27 cellular contexts compared by ENCODE assay signal in the genomic region with DNA sequence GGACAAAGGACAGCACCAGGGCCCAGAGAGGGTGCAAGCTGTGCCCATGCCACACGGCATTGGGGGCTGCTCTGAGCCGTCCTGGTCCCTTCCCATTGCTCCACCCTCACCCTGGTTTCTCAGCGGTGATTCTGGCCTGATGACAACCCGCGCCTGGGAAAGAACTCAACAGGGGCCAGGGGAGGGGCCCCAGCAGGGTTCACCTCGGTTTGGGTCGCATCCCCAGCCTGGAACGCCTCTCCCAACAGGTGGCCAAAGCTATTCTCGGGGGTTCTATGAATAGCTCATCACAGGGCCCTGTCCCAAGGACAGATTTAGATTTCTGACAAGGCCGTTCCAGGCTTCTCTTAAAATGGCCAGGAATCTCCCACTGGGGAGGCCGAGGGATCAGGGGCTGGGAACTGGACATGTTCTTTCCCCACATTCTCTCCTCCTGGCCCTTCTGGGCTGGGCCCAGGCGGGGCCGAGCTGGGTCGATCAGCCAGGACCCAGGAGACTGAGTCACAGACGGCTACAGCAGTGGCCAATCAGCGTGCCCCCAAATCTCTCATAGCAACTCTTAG. TPM values are rescaled to one million over a fixed set of nuclear protein-coding genes. Genes with fewer than 3 reads are reported as not detected.
DNase-seq lines count a peak whose midpoint lies in the region; ATAC-seq, FAIRE-seq and TF ChIP-seq lines count a peak whose summit lies in the region.
"Had no signal": no experiment of that assay in that cellular context is flagged by ENCODE, and none has a peak within 500 bp of the region (broad histone marks: within the 10 kb centered on the region; RNA-seq: fewer than 3 reads in every experiment).

No MANE protein-coding gene starts in this region.

- H2AFZ ChIP-seq in H9 (ENCODE audit: low read length) = no peak overlapping the region
- H2AFZ ChIP-seq in H1 (ENCODE audit: low read length) = no peak overlapping the region

- H2BK15ac ChIP-seq in H9 (ENCODE audit: low read depth, low read length) (no peak overlapping the region), H1 (ENCODE audit: low read length) (no peak overlapping the region; the same call in 1 of the 2 replicates)

- no peak overlapping the region for H4K8ac ChIP-seq in H9 (replicated peaks; ENCODE audit: insufficient read length, low read depth, low read length)
- H4K8ac ChIP-seq in H1 (ENCODE audit: extremely low read depth, insufficient read depth, low read length) = no peak overlapping the region

- TF ChIP-seq RAD21 in H1 (IDR thresholded peaks at IDR 0.05 in 1 of 2, conservative IDR thresholded peaks at IDR 0.05 in 1 of 2; ENCODE audit: low read depth in 2 of 2, low read length in 2 of 2) = no peak

- TF ChIP-seq CTCF in H9 (conservative IDR thresholded peaks at IDR 0.05) (no peak), H1 (IDR thresholded peaks at IDR 0.05; ENCODE audit: control extremely low read depth in 1 of 3, insufficient read depth in 1 of 3, low read depth in 1 of 3, low read length in 3 of 3) (no peak)

- ATAC-seq in right cardiac atrium (peak; percentile 65 to 80), sciatic nerve (peak; percentile 56), HG02642 (IDR thresholded peaks at IDR 0.05; ENCODE audit: poor library complexity, unreplicated experiment) (no peak), GM21515 (IDR thresholded peaks at IDR 0.05; ENCODE audit: unreplicated experiment) (no peak)
- ATAC-seq: esophagus mucosa; stimulated activated naive CD8-positive, alpha-beta T cell treated with anti-CD3 and anti-CD28 coated beads, Interleukin-15, amount 100 ng/mL, for 72 hours had no signal

- H3K9ac ChIP-seq in H9 (ENCODE audit: extremely low read depth, insufficient read length, low read length) (no peak overlapping the region), H1 (replicated peaks in 1 of 4; ENCODE audit: extremely low read depth in 1 of 4, low read depth in 3 of 4, low read length in 3 of 4) (no peak overlapping the region)
- H3K9ac ChIP-seq: KMS-11 had no signal

- H3K27ac Mint-ChIP-seq in H9 = no peak overlapping the region
- H3K27ac Mint-ChIP-seq: activated CD4-positive, alpha-beta memory T cell treated with anti-CD3 and anti-CD28 coated beads for 36 hours; mesothelial cell of epicardium; stimulated activated naive CD8-positive, alpha-beta T cell treated with anti-CD3 and anti-CD28 coated beads, Interleukin-15, amount 100 ng/mL, for 72 hours had no signal

- no CpG with 5 or more reads among the region's 16 CpGs for WGBS in H9 (ENCODE audit: extremely low coverage, insufficient read length, low lambda C conversion rate)
- 80% methylated on average over 16 of the region's 16 CpGs; no CpG with 5 or more reads in 1 of the 2 experiments for WGBS in H1 (ENCODE audit: extremely low coverage in 1 of 2, insufficient coverage in 1 of 2, insufficient read length in 1 of 2, insufficient replicate concordance in 2 of 2, low coverage in 1 of 2, low lambda C conversion rate in 2 of 2, missing lambda C conversion rate in 1 of 2), 2 experiments
- WGBS in right cardiac atrium = 45% methylated on average over 16 of the region's 16 CpGs

- no peaks in the 10 kb centered on the region for H4K20me1 ChIP-seq in H9 (ENCODE audit: control insufficient read depth, insufficient read depth, insufficient read length)
- H4K20me1 ChIP-seq in H1 (replicated peaks in 1 of 2; ENCODE audit: control insufficient read depth in 1 of 2, insufficient read depth in 2 of 2, low read length in 2 of 2) = no peaks in the 10 kb centered on the region

- H3K27ac ChIP-seq in H9 (ENCODE audit: insufficient read length, low read depth, low read length) = no peak overlapping the region
- H3K27ac ChIP-seq in H1 (ENCODE audit: low read depth, low read length) = no peak overlapping the region
- peak overlapping the region; percentile 92 for H3K27ac ChIP-seq in right cardiac atrium (ENCODE audit: low read length)
- H3K27ac ChIP-seq: KMS-11 had no signal

- H2AK5ac ChIP-seq in H9 (ENCODE audit: insufficient read length, low read length) (no peak overlapping the region), H1 (ENCODE audit: low read depth, low read length) (no peak overlapping the region)

- H2BK120ac ChIP-seq in H9 (ENCODE audit: low read depth, low read length, poor library complexity, severe bottlenecking) (no peak overlapping the region), H1 (replicated peaks; ENCODE audit: low read depth, low read length) (no peak overlapping the region)

- no peak overlapping the region for H3K56ac ChIP-seq in H9 (ENCODE audit: insufficient read length, low read depth, low read length)
- H3K56ac ChIP-seq in H1 (replicated peaks; ENCODE audit: insufficient read length, low read depth, low read length) = no peak overlapping the region

- H3K4me1 ChIP-seq in H9 (ENCODE audit: insufficient read depth, low read length) = no peaks in the 10 kb centered on the region
- H3K4me1 ChIP-seq in H1 (replicated peaks in 1 of 4; ENCODE audit: control insufficient read depth in 3 of 4, insufficient read depth in 4 of 4, low read length in 3 of 4) = peaks cover 4 to 12% (median 8%) of the 10 kb centered on the region in 4 experiments
- peaks cover 7% of the 10 kb centered on the region for H3K4me1 ChIP-seq in right cardiac atrium (ENCODE audit: control insufficient read depth, insufficient read depth, low read length)

- H3K4ac ChIP-seq in H9 (ENCODE audit: low read depth, low read length) (no peak overlapping the region), H1 (replicated peaks; ENCODE audit: insufficient read length, low read depth, low read length) (no peak overlapping the region)

- H3K9me3 ChIP-seq in H9 (ENCODE audit: control insufficient read depth, low read depth, low read length) (no peaks in the 10 kb centered on the region), H1 (ENCODE audit: insufficient read depth in 2 of 2, low read depth in 1 of 2, low read length in 1 of 2) (no peaks in the 10 kb centered on the region), right cardiac atrium (ENCODE audit: control insufficient read depth, low read length) (no peaks in the 10 kb centered on the region)

- H3K36me3 Mint-ChIP-seq in H9 (ENCODE audit: insufficient read depth in 1 of 3, low read depth in 3 of 3) = no peaks in the 10 kb centered on the region; a peak in 1 of 7 replicates
- H3K36me3 Mint-ChIP-seq: activated CD4-positive, alpha-beta memory T cell treated with anti-CD3 and anti-CD28 coated beads for 36 hours; mesothelial cell of epicardium had no signal

- no peak overlapping the region for H4K5ac ChIP-seq in H9 (ENCODE audit: insufficient read length, low read depth, low read length)
- H4K5ac ChIP-seq in H1 (ENCODE audit: insufficient read length, low read depth, low read length) = no peak overlapping the region

- CTCF ChIA-PET in H1 (lab: Charles Lee; ENCODE audit: partially characterized antibody) = interaction anchor here (1.5 to 9.5 kb wide), 5 partner anchors 14 to 318 kb away, joined by 4 to 103 read pairs (median 5); no protein-coding TSS in a partner anchor

- no peaks in the 10 kb centered on the region for H3K23me2 ChIP-seq in H9 (ENCODE audit: insufficient read length, low read depth, low read length, poor library complexity, severe bottlenecking)
- no peaks in the 10 kb centered on the region; the same call in 1 of the 2 replicates for H3K23me2 ChIP-seq in H1 (ENCODE audit: low read depth, low read length)

- peaks cover 15 to 24% of the 10 kb centered on the region in 2 experiments for H3K4me1 Mint-ChIP-seq in H9
- H3K4me1 Mint-ChIP-seq: stimulated activated naive CD8-positive, alpha-beta T cell treated with anti-CD3 and anti-CD28 coated beads, Interleukin-15, amount 100 ng/mL, for 72 hours had no signal

- no peak overlapping the region for H3K4me2 ChIP-seq in H9 (ENCODE audit: insufficient read depth, insufficient read length, low read length)
- H3K4me2 ChIP-seq in H1 (ENCODE audit: insufficient read depth in 1 of 2, low read depth in 2 of 2, low read length in 2 of 2) = no peak overlapping the region
- H3K4me2 ChIP-seq: KMS-11 had no signal

- H3K14ac ChIP-seq in H9 (ENCODE audit: insufficient read depth, low read length) = no peak overlapping the region
- H3K14ac ChIP-seq in H1 (ENCODE audit: insufficient read length) = no peak overlapping the region

- no peak overlapping the region for H2BK20ac ChIP-seq in H9 (ENCODE audit: low read depth, low read length, poor library complexity, severe bottlenecking)
- H2BK20ac ChIP-seq in H1 (ENCODE audit: low read length) = no peak overlapping the region

- H2BK5ac ChIP-seq in H9 (ENCODE audit: insufficient read length, low read length) (no peak overlapping the region), H1 (ENCODE audit: low read depth, low read length) (no peak overlapping the region)

- no peak overlapping the region for H3K23ac ChIP-seq in H9 (ENCODE audit: insufficient read length, low read depth, low read length)
- H3K23ac ChIP-seq in H1 (ENCODE audit: insufficient read length) = no peak overlapping the region

- intact Hi-C loops in right cardiac atrium (cut with DNase I) (no loop called here), sciatic nerve (cut with DNase I) (no loop called here)

- H4K91ac ChIP-seq in H9 (ENCODE audit: insufficient read length, low read depth, low read length) (no peak overlapping the region), H1 (replicated peaks; ENCODE audit: insufficient read length, low read length) (no peak overlapping the region)

- no peak overlapping the region for H2BK12ac ChIP-seq in H9 (ENCODE audit: insufficient read length, low read depth, low read length)
- H2BK12ac ChIP-seq in H1 (ENCODE audit: low read depth, low read length) = no peak overlapping the region

- H3K18ac ChIP-seq in H9 (ENCODE audit: insufficient read length, low read depth, low read length) (no peak overlapping the region), H1 (ENCODE audit: extremely low read depth, low read length) (peak overlapping the region; percentile 19; the same call in 1 of the 2 replicates)

- no peaks in the 10 kb centered on the region for H3K9me3 Mint-ChIP-seq in H9
- H3K9me3 Mint-ChIP-seq: activated CD4-positive, alpha-beta memory T cell treated with anti-CD3 and anti-CD28 coated beads for 36 hours; mesothelial cell of epicardium; stimulated activated naive CD8-positive, alpha-beta T cell treated with anti-CD3 and anti-CD28 coated beads, Interleukin-15, amount 100 ng/mL, for 72 hours had no signal

- FAIRE-seq in H1 (lab: Jason Lieb, UNC) = no peak

- no peak overlapping the region for H3T11ph ChIP-seq in H9 (ENCODE audit: low read length)

- H3K4me3 Mint-ChIP-seq in H9 = no peak overlapping the region
- H3K4me3 Mint-ChIP-seq: activated CD4-positive, alpha-beta memory T cell treated with anti-CD3 and anti-CD28 coated beads for 36 hours; mesothelial cell of epicardium; stimulated activated naive CD8-positive, alpha-beta T cell treated with anti-CD3 and anti-CD28 coated beads, Interleukin-15, amount 100 ng/mL, for 72 hours had no signal

- H3K79me2 ChIP-seq in H9 (ENCODE audit: insufficient read depth, low read length) = no peaks in the 10 kb centered on the region
- H3K79me2 ChIP-seq in H1 (ENCODE audit: control insufficient read depth in 1 of 2, insufficient read depth in 2 of 2, low read length in 2 of 2) = no peaks in the 10 kb centered on the region

- peaks cover 1% of the 10 kb centered on the region for H3K27me3 Mint-ChIP-seq in H9 (ENCODE audit: low read depth)

- no peak for TF ChIP-seq EP300 in H1 (IDR thresholded peaks at IDR 0.05; ENCODE audit: borderline replicate concordance in 1 of 2, low read depth in 2 of 2, low read length in 2 of 2)

- POLR2A ChIA-PET in H1 (lab: Charles Lee; ENCODE audit: partially characterized antibody) = interaction anchor here (3.1 kb wide), 1 partner anchor 10 kb away, joined by 10 read pairs; no protein-coding TSS in a partner anchor

- DNase-seq in H9 = peak; percentile 20
- DNase-seq in H1 (ENCODE audit: low read depth in 1 of 2, low spot score in 2 of 2) = no peak
- peak; percentile 44 to 87 (median 80) for DNase-seq in right cardiac atrium
- peak; percentile 57 for DNase-seq in sciatic nerve (ENCODE audit: low spot score)
- no peak for DNase-seq in pons (ENCODE audit: low spot score)
- no peak for DNase-seq in mucosa of gallbladder (ENCODE audit: low spot score)
- DNase-seq: activated CD4-positive, alpha-beta memory T cell treated with anti-CD3 and anti-CD28 coated beads for 36 hours; activated CD4-positive, CD25-positive, alpha-beta regulatory T cell; activated naive CD4-positive, alpha-beta T cell; activated T-cell treated with anti-CD3 and anti-CD28 coated beads for 4 hours; amygdala; C1 segment of cervical spinal cord; Calu3; caudate nucleus; MV-4-11; NCI-H1694 treated with DMSO at 0.1 percent for 48 hours; NCI-H748 treated with DMSO at 0.1 percent for 48 hours; stimulated activated naive CD8-positive, alpha-beta T cell treated with anti-CD3 and anti-CD28 coated beads, Interleukin-15, amount 100 ng/mL, for 72 hours; T-helper 9 cell; trophoblast cell had no signal

- H3K79me1 ChIP-seq in H9 (ENCODE audit: insufficient read depth, low read depth, low read length, poor library complexity, severe bottlenecking) (no peaks in the 10 kb centered on the region), H1 (ENCODE audit: low read depth, low read length) (no peaks in the 10 kb centered on the region)

- no peaks in the 10 kb centered on the region for H3K27me3 ChIP-seq in H9 (ENCODE audit: insufficient read depth, low read length)
- no peaks in the 10 kb centered on the region for H3K27me3 ChIP-seq in H1 (replicated peaks in 1 of 4; ENCODE audit: control insufficient read depth in 3 of 4, extremely low read depth in 1 of 4, insufficient read depth in 3 of 4, low read length in 3 of 4)
- H3K27me3 ChIP-seq in right cardiac atrium (ENCODE audit: control insufficient read depth, insufficient read depth) = no peaks in the 10 kb centered on the region

- no peak overlapping the region for H3K4me3 ChIP-seq in H1 (ENCODE audit: extremely low read depth in 1 of 4, insufficient read depth in 2 of 4, low read depth in 3 of 4, low read length in 4 of 4)
- no peak overlapping the region for H3K4me3 ChIP-seq in right cardiac atrium (ENCODE audit: low read length)

- H3K36me3 ChIP-seq in H1 (ENCODE audit: control insufficient read depth in 2 of 4, insufficient read depth in 4 of 4, low read length in 3 of 4) = no peaks in the 10 kb centered on the region

- TF ChIP-seq POLR2A in H1 (IDR thresholded peaks at IDR 0.05; ENCODE audit: control extremely low read depth in 1 of 2, low read depth in 2 of 2, low read length in 2 of 2) = no peak

RNA-seq across cellular contexts. Expression of gene GRIP2, which starts 17.9 kb away (rescaled TPM):
- total RNA-seq in H9 (2021) (3.1 and 3.2 TPM in 2 replicates), right cardiac atrium (10 to 100 TPM in 3 of 4 donors, 1 to 10 TPM in 1; 8.7 to 14.5 (median 13.0) TPM), sciatic nerve (2.3 TPM), mucosa of gallbladder (2.1 TPM)
- total RNA-seq in H1 (2021; fragmentation: NEBNext Ultra II Directional; extraction: Animal tissue kit (Norgen Biotek cat#: 25700)) = 6.4 and 6.9 TPM in 2 replicates
- polyA plus RNA-seq in H1 (2011; rRNA removed) (2.5 and 3.5 TPM in 2 replicates), right cardiac atrium (9.9 TPM)
- 3.7 TPM for polyA plus RNA-seq in H1 (2011; cell fraction: cytosol; rRNA removed)
- polyA plus RNA-seq in H1 (2011; cell fraction: nucleus; rRNA removed) = 25.9 TPM
- 4.3 to 7.8 TPM (median 5.2 TPM) in 4 replicates for polyA plus RNA-seq in H1 (2012, experiment 1 of 2)
- polyA plus RNA-seq in H1 (2012, experiment 2 of 2) = 1.2 TPM
- polyA plus RNA-seq in H1 (2013, experiment 1 of 2) = 2.0 TPM
- 1.8 TPM for polyA plus RNA-seq in H1 (2013, experiment 2 of 2)
- polyA minus RNA-seq in H1 (2011; rRNA and poly(A)+ RNA removed) = 1.9 and 4.6 TPM in 2 replicates
- 1.8 TPM for polyA minus RNA-seq in H1 (2011; cell fraction: cytosol; rRNA and poly(A)+ RNA removed)
- polyA minus RNA-seq in H1 (2011; cell fraction: nucleus; rRNA and poly(A)+ RNA removed) = 9.1 TPM
- total RNA-seq: activated CD4-positive, alpha-beta memory T cell treated with anti-CD3 and anti-CD28 coated beads for 36 hours; Calu3; HT1080; OCI-LY7 had no signal

Comparison
In these comparisons a context has a peak if more than half of its experiments do, and no peak if none do; other contexts are left out.
1. DNase-seq: peak in H9 (single experiment), right cardiac atrium (3 of 3) and sciatic nerve (single experiment); none in H1 (0 of 2), pons (single experiment) and mucosa of gallbladder (single experiment).
2. ATAC-seq: peak in right cardiac atrium (2 of 2) and sciatic nerve (single experiment); none in HG02642 (single experiment) and GM21515 (single experiment).